Comparison of ENCODE assay signal across 16 cellular contexts in genomic region chr10:93406367-93407145, GRCh38.
A peak's percentile ranks its signal among the peaks of the same experiment; 100 is the strongest.
DNase-seq lines count a peak whose midpoint lies in the region; ATAC-seq, FAIRE-seq and TF ChIP-seq lines count a peak whose summit lies in the region.
"Had no signal": no experiment of that assay in that cellular context is flagged by ENCODE, and none has a peak within 500 bp of the region (broad histone marks: within the 10 kb centered on the region; RNA-seq: fewer than 3 reads in every experiment).

No MANE protein-coding gene starts in this region.

- no peak for FAIRE-seq in bronchial epithelial cell (lab: Jason Lieb, UNC)
- FAIRE-seq: A204.1 had no signal

- 38% methylated on average over 11 of the region's 11 CpGs for WGBS in smooth muscle cell (ENCODE audit: low lambda C conversion rate)

- H3K79me2 ChIP-seq in smooth muscle cell (ENCODE audit: low read depth) = no peaks in the 10 kb centered on the region

- H3K4me1 Mint-ChIP-seq in activated CD4-positive, alpha-beta T cell treated with anti-CD3 and anti-CD28 coated beads, Interleukin-2, amount 10 ng/mL, durations not matched to agents 7 days and 5 days = peaks cover 18% of the 10 kb centered on the region

- H3K27me3 ChIP-seq in bronchial epithelial cell (ENCODE audit: control insufficient read depth, insufficient read depth, low read length) (no peaks in the 10 kb centered on the region), smooth muscle cell (ENCODE audit: low read depth) (no peaks in the 10 kb centered on the region), uterus (no peaks in the 10 kb centered on the region)
- H3K27me3 ChIP-seq: dorsolateral prefrontal cortex, left lung had no signal

- intact Hi-C loops in uterus (cut with DNase I; ENCODE audit: low total_unique reads) = no loop called here

- no peak overlapping the region for H2AFZ ChIP-seq in smooth muscle cell (ENCODE audit: low read depth)

- POLR2A ChIA-PET in activated CD4-positive, alpha-beta T cell treated with anti-CD3 and anti-CD28 coated beads, Interleukin-2, amount 10 ng/mL, durations not matched to agents 7 days and 5 days (lab: Charles Lee) = no interaction called here

- H3K27ac ChIP-seq in smooth muscle cell (ENCODE audit: low read depth) (peak overlapping the region; percentile 96), uterus (no peak overlapping the region)
- H3K27ac ChIP-seq: dorsolateral prefrontal cortex, left lung, SK-N-MC had no signal

- H4K20me1 ChIP-seq in smooth muscle cell (ENCODE audit: low read depth) = no peaks in the 10 kb centered on the region

- no peak for TF ChIP-seq CTCF in bronchial epithelial cell (IDR thresholded peaks at IDR 0.05; ENCODE audit: insufficient read depth, low read length, severe bottlenecking)
- no peak for TF ChIP-seq CTCF in smooth muscle cell (IDR thresholded peaks at IDR 0.05; ENCODE audit: borderline replicate concordance, insufficient read depth, poor library complexity, severe bottlenecking)
- TF ChIP-seq CTCF in uterus (IDR thresholded peaks at IDR 0.05) = no peak

- peaks cover 29% of the 10 kb centered on the region for H3K36me3 ChIP-seq in bronchial epithelial cell (ENCODE audit: control insufficient read depth, insufficient read depth, low read length)
- peaks cover 4% of the 10 kb centered on the region for H3K36me3 ChIP-seq in smooth muscle cell (ENCODE audit: low read depth)
- H3K36me3 ChIP-seq in uterus = no peaks in the 10 kb centered on the region

- peak overlapping the region; percentile 33 for H3K27ac Mint-ChIP-seq in activated CD4-positive, alpha-beta T cell treated with anti-CD3 and anti-CD28 coated beads, Interleukin-2, amount 10 ng/mL, durations not matched to agents 7 days and 5 days
- H3K27ac Mint-ChIP-seq: activated naive CD8-positive, alpha-beta T cell treated with anti-CD3 and anti-CD28 coated beads for 36 hours had no signal

- no peak for DNase-seq in activated CD4-positive, alpha-beta T cell treated with anti-CD3 and anti-CD28 coated beads, Interleukin-2, amount 10 ng/mL, durations not matched to agents 7 days and 5 days
- DNase-seq in activated CD4-positive, alpha-beta T cell treated with anti-CD3 and anti-CD28 coated beads for 1 hour = no peak
- peak; percentile 53 for DNase-seq in bronchial epithelial cell (ENCODE audit: low read depth)
- peak; percentile 35 for DNase-seq in iPS-NIHi11 (ENCODE audit: low spot score)
- DNase-seq in smooth muscle cell (lab: John Stamatoyannopoulos, UW; ENCODE audit: unreplicated experiment) = no peak
- no peak for DNase-seq in uterus
- DNase-seq: activated CD8-positive, alpha-beta memory T cell treated with anti-CD3 and anti-CD28 coated beads, Interleukin-2, amount 50 U/mL, for 4 hours; activated naive CD8-positive, alpha-beta T cell treated with anti-CD3 and anti-CD28 coated beads for 36 hours; dorsolateral prefrontal cortex; left lung; NCI-H2171; nucleus accumbens had no signal

- no peaks in the 10 kb centered on the region for H3K9me3 Mint-ChIP-seq in activated CD4-positive, alpha-beta T cell treated with anti-CD3 and anti-CD28 coated beads, Interleukin-2, amount 10 ng/mL, durations not matched to agents 7 days and 5 days
- H3K9me3 Mint-ChIP-seq: activated naive CD8-positive, alpha-beta T cell treated with anti-CD3 and anti-CD28 coated beads for 36 hours had no signal

- H3F3A ChIP-seq in smooth muscle cell (ENCODE audit: low read depth) = peaks cover 8% of the 10 kb centered on the region

- H3K9me3 ChIP-seq in smooth muscle cell (replicated peaks; ENCODE audit: low read depth) = no peaks in the 10 kb centered on the region
- no peaks in the 10 kb centered on the region for H3K9me3 ChIP-seq in uterus
- H3K9me3 ChIP-seq: left lung had no signal

- TF ChIP-seq POLR2A in uterus (IDR thresholded peaks at IDR 0.05) = no peak

- no peak overlapping the region for H3K4me3 Mint-ChIP-seq in activated CD4-positive, alpha-beta T cell treated with anti-CD3 and anti-CD28 coated beads, Interleukin-2, amount 10 ng/mL, durations not matched to agents 7 days and 5 days
- H3K4me3 Mint-ChIP-seq: activated naive CD8-positive, alpha-beta T cell treated with anti-CD3 and anti-CD28 coated beads for 36 hours had no signal

- ATAC-seq in HG02571 (IDR thresholded peaks at IDR 0.05; ENCODE audit: unreplicated experiment) (no peak), GM18873 (IDR thresholded peaks at IDR 0.05; ENCODE audit: low FRiP score, unreplicated experiment) (no peak)
- ATAC-seq: left lung had no signal

- CTCF ChIA-PET in activated CD4-positive, alpha-beta T cell treated with anti-CD3 and anti-CD28 coated beads, Interleukin-2, amount 10 ng/mL, durations not matched to agents 7 days and 5 days (lab: Charles Lee) = interaction anchor here (0.6 to 1.1 kb wide), 2 partner anchors 49 to 75 kb away, joined by 3 read pairs; partner anchors contain the start of gene MYOF

- no peak overlapping the region for H3K4me3 ChIP-seq in bronchial epithelial cell (ENCODE audit: low read depth, low read length)
- no peak overlapping the region for H3K4me3 ChIP-seq in smooth muscle cell
- H3K4me3 ChIP-seq in uterus = no peak overlapping the region
- H3K4me3 ChIP-seq: dorsolateral prefrontal cortex, left lung, SK-N-MC had no signal

- no peaks in the 10 kb centered on the region for H3K27me3 Mint-ChIP-seq in activated CD4-positive, alpha-beta T cell treated with anti-CD3 and anti-CD28 coated beads, Interleukin-2, amount 10 ng/mL, durations not matched to agents 7 days and 5 days
- H3K27me3 Mint-ChIP-seq: activated naive CD8-positive, alpha-beta T cell treated with anti-CD3 and anti-CD28 coated beads for 36 hours had no signal

- H3K9ac ChIP-seq in smooth muscle cell (ENCODE audit: low read depth) = peak overlapping the region; percentile 78

- peaks cover under 1% of the 10 kb centered on the region for H3K36me3 Mint-ChIP-seq in activated CD4-positive, alpha-beta T cell treated with anti-CD3 and anti-CD28 coated beads, Interleukin-2, amount 10 ng/mL, durations not matched to agents 7 days and 5 days (ENCODE audit: low read depth)

- peak overlapping the region; percentile 65 for H3K4me2 ChIP-seq in smooth muscle cell

- H3K4me1 ChIP-seq in smooth muscle cell (ENCODE audit: low read depth) = peaks cover 8% of the 10 kb centered on the region
- no peaks in the 10 kb centered on the region for H3K4me1 ChIP-seq in uterus
- H3K4me1 ChIP-seq: left lung had no signal

Comparison
In these comparisons a context has a peak if more than half of its experiments do, and no peak if none do; other contexts are left out.
1. DNase-seq: peak in bronchial epithelial cell (single experiment) and iPS-NIHi11 (single experiment); none in activated CD4-positive, alpha-beta T cell treated with anti-CD3 and anti-CD28 coated beads, Interleukin-2, amount 10 ng/mL, durations not matched to agents 7 days and 5 days (single experiment), activated CD4-positive, alpha-beta T cell treated with anti-CD3 and anti-CD28 coated beads for 1 hour (single experiment), smooth muscle cell (single experiment) and uterus (0 of 2).